ENCODE assay signal across 16 cellular contexts in the genomic region with DNA sequence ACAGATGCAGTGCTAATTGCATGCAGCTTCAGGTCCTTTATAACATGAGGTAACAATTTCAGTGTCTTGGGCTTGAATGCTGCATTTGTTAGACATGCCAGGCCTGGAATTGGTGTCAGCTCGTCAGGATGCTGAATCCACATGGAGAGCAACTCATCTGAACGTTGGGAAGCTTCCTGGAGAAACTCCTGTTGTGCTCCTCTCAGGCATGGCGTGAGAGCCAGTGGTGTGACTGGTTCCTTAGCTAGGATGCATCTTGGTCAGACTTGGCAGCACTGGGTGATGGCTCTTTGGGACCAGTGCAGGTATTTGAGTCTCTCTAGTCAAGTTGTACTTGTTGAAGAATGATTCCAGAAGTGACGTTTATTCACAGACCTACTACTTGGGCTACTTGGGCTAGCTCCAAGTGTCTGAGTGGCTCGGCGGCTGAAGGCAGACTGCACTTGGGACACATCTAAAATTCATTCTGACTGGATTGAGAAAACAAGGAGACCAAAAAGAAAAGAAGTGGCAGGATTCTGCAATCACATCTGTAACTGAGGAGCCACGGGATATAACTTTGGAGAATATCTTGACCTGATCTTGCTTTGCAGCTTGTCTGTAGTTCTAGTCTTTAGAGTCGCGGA.
DNase-seq lines count a peak whose midpoint lies in the region; ATAC-seq and TF ChIP-seq lines count a peak whose summit lies in the region.
"Had no signal": no experiment of that assay in that cellular context is flagged by ENCODE, and none has a peak within 500 bp of the region (broad histone marks: within the 10 kb centered on the region; RNA-seq: fewer than 3 reads in every experiment).

No MANE protein-coding gene starts in this region.

- H4K20me1 ChIP-seq in GM23338 (replicated peaks; ENCODE audit: insufficient read depth), result no peaks in the 10 kb centered on the region

- no peak overlapping the region for H3K56ac ChIP-seq in mesendoderm (ENCODE audit: low read length)

- no peak overlapping the region for H2AK5ac ChIP-seq in mesendoderm (ENCODE audit: low read length)

- no peaks in the 10 kb centered on the region for H3K4me1 ChIP-seq in GM23338 (ENCODE audit: insufficient read depth)
- no peaks in the 10 kb centered on the region for H3K4me1 ChIP-seq in mesendoderm (ENCODE audit: control insufficient read depth, low read depth, low read length)

- H3K4me3 ChIP-seq in GM23338 (no peak overlapping the region), mesendoderm (ENCODE audit: low read length) (no peak overlapping the region)

- no peak for TF ChIP-seq POLR2A in GM18505 (IDR thresholded peaks at IDR 0.05; ENCODE audit: borderline replicate concordance, extremely low read depth, insufficient read depth, insufficient read length)

- H3K4me3 Mint-ChIP-seq in GM23338, result no peak overlapping the region
- H3K4me3 Mint-ChIP-seq: B cell; CD4-positive, alpha-beta memory T cell had no signal

- no peaks in the 10 kb centered on the region for H3K27me3 ChIP-seq in GM23338 (ENCODE audit: insufficient read depth)
- no peaks in the 10 kb centered on the region for H3K27me3 ChIP-seq in mesendoderm (ENCODE audit: insufficient read depth, low read length, poor library complexity)

- H4K5ac ChIP-seq in mesendoderm (ENCODE audit: low read length), result no peak overlapping the region

- H3K18ac ChIP-seq in mesendoderm (ENCODE audit: low read length), result no peak overlapping the region

- no peak overlapping the region for H3K4ac ChIP-seq in mesendoderm (ENCODE audit: low read depth, low read length)

- H3K4me1 Mint-ChIP-seq in GM23338, result no peaks in the 10 kb centered on the region

- H2BK15ac ChIP-seq in mesendoderm (replicated peaks; ENCODE audit: low read depth), result no peak overlapping the region

- H3K27ac ChIP-seq in GM23338 (ENCODE audit: low read depth) (no peak overlapping the region), mesendoderm (ENCODE audit: low read depth, low read length) (no peak overlapping the region)

- H3F3A ChIP-seq in GM23338 (replicated peaks; ENCODE audit: low read depth), result no peaks in the 10 kb centered on the region

- WGBS in mesendoderm (ENCODE audit: extremely low coverage, insufficient coverage, low lambda C conversion rate), result no CpG with 5 or more reads among the region's 9 CpGs

- no peak overlapping the region for H4K8ac ChIP-seq in mesendoderm (ENCODE audit: low read depth, low read length)

- no peak for TF ChIP-seq CTCF in GM23338 (conservative IDR thresholded peaks at IDR 0.05; ENCODE audit: low read depth in 2 of 2)

- no peaks in the 10 kb centered on the region for H3K27me3 Mint-ChIP-seq in GM23338 (ENCODE audit: insufficient read depth, low read depth, poor library complexity)
- H3K27me3 Mint-ChIP-seq: B cell; CD4-positive, alpha-beta memory T cell had no signal

- no peaks in the 10 kb centered on the region for H3K36me3 Mint-ChIP-seq in GM23338 (ENCODE audit: low read depth)
- H3K36me3 Mint-ChIP-seq: CD4-positive, alpha-beta memory T cell had no signal

- H3K9me2 ChIP-seq in GM23338 (ENCODE audit: insufficient read depth), result no peaks in the 10 kb centered on the region; the same call in 1 of the 2 replicates

- H3K4me2 ChIP-seq in GM23338 (no peak overlapping the region), mesendoderm (ENCODE audit: low read length) (no peak overlapping the region)

- peak; percentile 9 to 42 for DNase-seq in NCI-H446 (lab: John Stamatoyannopoulos, UW)
- DNase-seq in NCI-H446 treated with DMSO at 0.1 percent for 48 hours (lab: John Stamatoyannopoulos, UW), result no peak
- no peak for DNase-seq in GM23338 (ENCODE audit: low spot score)
- peak; percentile 37 for DNase-seq in mesendoderm
- DNase-seq in SHP77 treated with DMSO at 0.1 percent for 48 hours (lab: John Stamatoyannopoulos, UW), result no peak
- DNase-seq in epidermal melanocyte (ENCODE audit: insufficient read length, low spot score), result no peak
- DNase-seq: 8988T; ACHN; C1 segment of cervical spinal cord; CD4-positive, alpha-beta memory T cell; COR-L47; IMR-90; KBM-7 had no signal

- no peaks in the 10 kb centered on the region for H3K9me3 Mint-ChIP-seq in GM23338
- H3K9me3 Mint-ChIP-seq: CD4-positive, alpha-beta memory T cell had no signal

- no peaks in the 10 kb centered on the region for H3K79me2 ChIP-seq in GM23338 (replicated peaks; ENCODE audit: insufficient read depth)
- no peaks in the 10 kb centered on the region for H3K79me2 ChIP-seq in mesendoderm (ENCODE audit: control insufficient read depth, insufficient read depth, low read length)

- no peak overlapping the region for H3K9ac ChIP-seq in mesendoderm (ENCODE audit: low read length)

- H3K36me3 ChIP-seq in GM23338 (ENCODE audit: insufficient read depth) (no peaks in the 10 kb centered on the region), mesendoderm (ENCODE audit: control insufficient read depth, insufficient read depth, low read length) (no peaks in the 10 kb centered on the region)

- H3K27ac Mint-ChIP-seq in GM23338, result no peak overlapping the region
- H3K27ac Mint-ChIP-seq: B cell had no signal

- H3K23ac ChIP-seq in mesendoderm (ENCODE audit: low read length), result no peak overlapping the region

- H2BK120ac ChIP-seq in mesendoderm (ENCODE audit: low read depth, low read length), result no peak overlapping the region

- ATAC-seq in GM23338 (no peak), GM18505 (IDR thresholded peaks at IDR 0.05; ENCODE audit: unreplicated experiment) (no peak)
- ATAC-seq: HCT116 had no signal

- H2AFZ ChIP-seq in GM23338, result 0 out of 2 replicates have a peak overlapping the region, but pooled peaks have one; percentile 28

- no peaks in the 10 kb centered on the region for H3K79me1 ChIP-seq in mesendoderm (ENCODE audit: low read length)

- no peak overlapping the region for H2BK5ac ChIP-seq in mesendoderm (ENCODE audit: low read length)

TF ChIP-seq in GM23338, 12 proteins besides CTCF, POLR2A, EP300 and RAD21 (continues in another document):
- TF ChIP-seq CREB1 (CRISPR knock-in tag; IDR thresholded peaks at IDR 0.05; ENCODE audit: low read depth) (no peak), EZH2phosphoT487 (IDR thresholded peaks at IDR 0.05; ENCODE audit: unreplicated experiment) (no peak)
- TF ChIP-seq, protein P1, sequence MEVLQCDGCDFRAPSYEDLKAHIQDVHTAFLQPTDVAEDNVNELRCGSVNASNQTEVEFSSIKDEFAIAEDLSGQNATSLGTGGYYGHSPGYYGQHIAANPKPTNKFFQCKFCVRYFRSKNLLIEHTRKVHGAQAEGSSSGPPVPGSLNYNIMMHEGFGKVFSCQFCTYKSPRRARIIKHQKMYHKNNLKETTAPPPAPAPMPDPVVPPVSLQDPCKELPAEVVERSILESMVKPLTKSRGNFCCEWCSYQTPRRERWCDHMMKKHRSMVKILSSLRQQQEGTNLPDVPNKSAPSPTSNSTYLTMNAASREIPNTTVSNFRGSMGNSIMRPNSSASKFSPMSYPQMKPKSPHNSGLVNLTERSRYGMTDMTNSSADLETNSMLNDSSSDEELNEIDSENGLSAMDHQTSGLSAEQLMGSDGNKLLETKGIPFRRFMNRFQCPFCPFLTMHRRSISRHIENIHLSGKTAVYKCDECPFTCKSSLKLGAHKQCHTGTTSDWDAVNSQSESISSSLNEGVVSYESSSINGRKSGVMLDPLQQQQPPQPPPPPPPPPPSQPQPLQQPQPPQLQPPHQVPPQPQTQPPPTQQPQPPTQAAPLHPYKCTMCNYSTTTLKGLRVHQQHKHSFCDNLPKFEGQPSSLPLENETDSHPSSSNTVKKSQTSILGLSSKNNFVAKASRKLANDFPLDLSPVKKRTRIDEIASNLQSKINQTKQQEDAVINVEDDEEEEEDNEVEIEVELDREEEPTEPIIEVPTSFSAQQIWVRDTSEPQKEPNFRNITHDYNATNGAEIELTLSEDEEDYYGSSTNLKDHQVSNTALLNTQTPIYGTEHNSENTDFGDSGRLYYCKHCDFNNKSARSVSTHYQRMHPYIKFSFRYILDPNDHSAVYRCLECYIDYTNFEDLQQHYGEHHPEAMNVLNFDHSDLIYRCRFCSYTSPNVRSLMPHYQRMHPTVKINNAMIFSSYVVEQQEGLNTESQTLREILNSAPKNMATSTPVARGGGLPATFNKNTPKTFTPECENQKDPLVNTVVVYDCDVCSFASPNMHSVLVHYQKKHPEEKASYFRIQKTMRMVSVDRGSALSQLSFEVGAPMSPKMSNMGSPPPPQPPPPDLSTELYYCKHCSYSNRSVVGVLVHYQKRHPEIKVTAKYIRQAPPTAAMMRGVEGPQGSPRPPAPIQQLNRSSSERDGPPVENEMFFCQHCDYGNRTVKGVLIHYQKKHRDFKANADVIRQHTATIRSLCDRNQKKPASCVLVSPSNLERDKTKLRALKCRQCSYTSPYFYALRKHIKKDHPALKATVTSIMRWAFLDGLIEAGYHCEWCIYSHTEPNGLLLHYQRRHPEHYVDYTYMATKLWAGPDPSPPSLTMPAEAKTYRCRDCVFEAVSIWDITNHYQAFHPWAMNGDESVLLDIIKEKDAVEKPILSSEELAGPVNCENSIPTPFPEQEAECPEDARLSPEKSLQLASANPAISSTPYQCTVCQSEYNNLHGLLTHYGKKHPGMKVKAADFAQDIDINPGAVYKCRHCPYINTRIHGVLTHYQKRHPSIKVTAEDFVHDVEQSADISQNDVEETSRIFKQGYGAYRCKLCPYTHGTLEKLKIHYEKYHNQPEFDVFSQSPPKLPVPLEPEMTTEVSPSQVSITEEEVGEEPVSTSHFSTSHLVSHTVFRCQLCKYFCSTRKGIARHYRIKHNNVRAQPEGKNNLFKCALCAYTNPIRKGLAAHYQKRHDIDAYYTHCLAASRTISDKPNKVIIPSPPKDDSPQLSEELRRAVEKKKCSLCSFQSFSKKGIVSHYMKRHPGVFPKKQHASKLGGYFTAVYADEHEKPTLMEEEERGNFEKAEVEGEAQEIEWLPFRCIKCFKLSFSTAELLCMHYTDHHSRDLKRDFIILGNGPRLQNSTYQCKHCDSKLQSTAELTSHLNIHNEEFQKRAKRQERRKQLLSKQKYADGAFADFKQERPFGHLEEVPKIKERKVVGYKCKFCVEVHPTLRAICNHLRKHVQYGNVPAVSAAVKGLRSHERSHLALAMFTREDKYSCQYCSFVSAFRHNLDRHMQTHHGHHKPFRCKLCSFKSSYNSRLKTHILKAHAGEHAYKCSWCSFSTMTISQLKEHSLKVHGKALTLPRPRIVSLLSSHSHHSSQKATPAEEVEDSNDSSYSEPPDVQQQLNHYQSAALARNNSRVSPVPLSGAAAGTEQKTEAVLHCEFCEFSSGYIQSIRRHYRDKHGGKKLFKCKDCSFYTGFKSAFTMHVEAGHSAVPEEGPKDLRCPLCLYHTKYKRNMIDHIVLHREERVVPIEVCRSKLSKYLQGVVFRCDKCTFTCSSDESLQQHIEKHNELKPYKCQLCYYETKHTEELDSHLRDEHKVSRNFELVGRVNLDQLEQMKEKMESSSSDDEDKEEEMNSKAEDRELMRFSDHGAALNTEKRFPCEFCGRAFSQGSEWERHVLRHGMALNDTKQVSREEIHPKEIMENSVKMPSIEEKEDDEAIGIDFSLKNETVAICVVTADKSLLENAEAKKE (CRISPR knock-in tag; IDR thresholded peaks at IDR 0.05), result no peak

Comparison
In these comparisons a context has a peak if more than half of its experiments do, and no peak if none do; other contexts are left out.
1. DNase-seq: peak in NCI-H446 (2 of 2) and mesendoderm (single experiment); none in NCI-H446 treated with DMSO at 0.1 percent for 48 hours (single experiment), GM23338 (single experiment), SHP77 treated with DMSO at 0.1 percent for 48 hours (single experiment) and epidermal melanocyte (single experiment).